Comparison of ENCODE assay signal across 13 cellular contexts in the genomic region with DNA sequence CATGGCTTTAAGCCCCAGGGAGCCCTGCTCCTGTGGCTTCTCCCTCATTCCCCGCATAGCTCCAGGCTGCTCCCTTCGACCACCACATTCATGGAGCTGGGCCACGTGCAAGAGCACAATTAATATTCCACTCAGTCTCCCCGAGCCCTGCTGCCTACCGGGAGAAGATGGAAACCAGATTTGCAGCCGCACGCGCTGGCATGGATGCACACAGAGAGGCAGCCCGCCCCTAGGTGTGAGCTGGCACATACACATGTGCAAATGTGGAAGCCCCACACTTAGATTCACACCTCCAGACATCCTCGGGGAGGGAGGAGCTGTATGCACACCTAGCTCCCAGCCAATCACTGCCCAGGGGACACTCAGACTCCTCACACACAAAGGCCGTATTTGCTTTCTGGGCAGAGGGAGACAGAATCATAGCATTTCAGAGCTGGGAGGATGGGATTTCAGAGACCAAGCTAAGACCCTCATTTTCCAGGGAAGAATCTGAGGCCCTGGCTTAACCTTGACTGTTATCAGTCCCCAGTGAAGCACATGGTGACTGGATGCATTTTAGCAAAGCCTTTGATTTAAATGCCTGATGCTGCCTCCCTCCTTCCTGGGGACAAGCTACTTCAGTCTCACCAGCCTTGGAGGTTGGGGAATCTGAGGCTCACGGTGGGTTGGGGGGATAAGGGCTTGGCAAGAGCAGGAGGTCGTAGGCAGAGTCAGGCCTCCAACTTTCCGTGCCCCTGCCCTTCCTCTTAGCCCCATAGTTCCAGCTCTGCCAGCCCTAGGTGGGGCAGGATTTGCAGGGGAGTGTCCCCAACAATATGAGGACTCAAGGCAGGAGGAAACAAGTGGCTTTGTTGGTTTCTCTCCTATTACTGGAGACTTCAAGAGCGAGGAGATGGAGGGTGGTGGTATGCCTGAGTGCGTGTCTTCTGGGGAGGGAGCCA. TPM values are rescaled to one million over a fixed set of nuclear protein-coding genes. Genes with fewer than 3 reads are reported as not detected.
DNase-seq lines count a peak whose midpoint lies in the region; ATAC-seq and TF ChIP-seq lines count a peak whose summit lies in the region.
"Had no signal": no experiment of that assay in that cellular context is flagged by ENCODE, and none has a peak within 500 bp of the region (broad histone marks: within the 10 kb centered on the region; RNA-seq: fewer than 3 reads in every experiment).

No MANE protein-coding gene starts in this region.

- no peaks in the 10 kb centered on the region for H3K9me3 ChIP-seq in Peyer's patch
- H3K9me3 ChIP-seq in fibroblast of lung (ENCODE audit: control insufficient read depth, insufficient read depth, low read depth, low read length): no peaks in the 10 kb centered on the region
- no peaks in the 10 kb centered on the region for H3K9me3 ChIP-seq in prostate gland
- H3K9me3 ChIP-seq: HAP-1 had no signal

- no peak overlapping the region for H3K9ac ChIP-seq in fibroblast of lung (ENCODE audit: insufficient read depth, low read length)

- no peaks in the 10 kb centered on the region for H3K36me3 Mint-ChIP-seq in activated naive CD4-positive, alpha-beta T cell treated with anti-CD3 and anti-CD28 coated beads, Interleukin-2, amount 10 ng/mL, durations not matched to agents 7 days and 5 days

- WGBS in prostate gland: 59% methylated on average over 16 of the region's 16 CpGs

- no peak overlapping the region for H3K27ac Mint-ChIP-seq in activated naive CD4-positive, alpha-beta T cell treated with anti-CD3 and anti-CD28 coated beads, Interleukin-2, amount 10 ng/mL, durations not matched to agents 7 days and 5 days
- H3K27ac Mint-ChIP-seq: T-helper 1 cell treated with Interleukin-12 subunit alpha and Interleukin-12 subunit beta and Interleukin-4 antibody, amounts not matched to agents 30 μg/mL and 1 μg/mL, for 36 hours had no signal

- H3K4me1 ChIP-seq in Peyer's patch: peaks cover 0 to 43% (median 5%) of the 10 kb centered on the region in 4 donors
- peaks cover 17% of the 10 kb centered on the region for H3K4me1 ChIP-seq in fibroblast of lung (ENCODE audit: control insufficient read depth, extremely low read depth, insufficient read depth, low read length)
- H3K4me1 ChIP-seq in prostate gland (replicated peaks): peaks cover 55% of the 10 kb centered on the region
- H3K4me1 ChIP-seq: HAP-1 had no signal

- TF ChIP-seq POLR2A in Peyer's patch (IDR thresholded peaks at IDR 0.05) (no peak), prostate gland (IDR thresholded peaks at IDR 0.05) (no peak)

- CTCF ChIA-PET in activated naive CD4-positive, alpha-beta T cell treated with anti-CD3 and anti-CD28 coated beads, Interleukin-2, amount 10 ng/mL, durations not matched to agents 7 days and 5 days (lab: Charles Lee): interaction anchor here (1.2 to 1.5 kb wide), 4 partner anchors 29 to 37 kb away, joined by 3 to 5 read pairs (median 4); no protein-coding TSS in a partner anchor

- no peaks in the 10 kb centered on the region for H3K79me2 ChIP-seq in fibroblast of lung (ENCODE audit: control insufficient read depth, insufficient read depth, low read length)

- no peaks in the 10 kb centered on the region for H3K9me3 Mint-ChIP-seq in activated naive CD4-positive, alpha-beta T cell treated with anti-CD3 and anti-CD28 coated beads, Interleukin-2, amount 10 ng/mL, durations not matched to agents 7 days and 5 days
- H3K9me3 Mint-ChIP-seq: T-helper 1 cell treated with Interleukin-12 subunit alpha and Interleukin-12 subunit beta and Interleukin-4 antibody, amounts not matched to agents 30 μg/mL and 1 μg/mL, for 36 hours had no signal

- DNase-seq in AG08395 (ENCODE audit: low spot score) (peak; percentile 55), Peyer's patch (peak in 1 of 3 donors; percentile 53), fibroblast of lung (ENCODE audit: low read depth in 2 of 2) (peak in 1 of 2 donors; percentile 72), prostate gland (ENCODE audit: low spot score) (no peak), iPS-NIHi7 (ENCODE audit: extremely low spot score) (no peak), glomerular visceral epithelial cell (ENCODE audit: extremely low spot score) (no peak)
- DNase-seq in activated naive CD4-positive, alpha-beta T cell treated with anti-CD3 and anti-CD28 coated beads, Interleukin-2, amount 10 ng/mL, durations not matched to agents 7 days and 5 days: no peak
- DNase-seq: COR-L47; effector memory CD4-positive, alpha-beta T cell had no signal

- H3K4me3 Mint-ChIP-seq in activated naive CD4-positive, alpha-beta T cell treated with anti-CD3 and anti-CD28 coated beads, Interleukin-2, amount 10 ng/mL, durations not matched to agents 7 days and 5 days: no peak overlapping the region
- H3K4me3 Mint-ChIP-seq: T-helper 1 cell treated with Interleukin-12 subunit alpha and Interleukin-12 subunit beta and Interleukin-4 antibody, amounts not matched to agents 30 μg/mL and 1 μg/mL, for 36 hours had no signal

- H3K27ac ChIP-seq in Peyer's patch (peak overlapping the region; percentile 17 to 84 (median 72)), fibroblast of lung (ENCODE audit: insufficient read depth, low read length) (peak overlapping the region; percentile 60), prostate gland (peak overlapping the region; percentile 79 to 80)
- H3K27ac ChIP-seq: HL-60 had no signal

- ATAC-seq in HG03039 (IDR thresholded peaks at IDR 0.05; ENCODE audit: unreplicated experiment): no peak

- H3K27me3 Mint-ChIP-seq in activated naive CD4-positive, alpha-beta T cell treated with anti-CD3 and anti-CD28 coated beads, Interleukin-2, amount 10 ng/mL, durations not matched to agents 7 days and 5 days: peaks cover 67% of the 10 kb centered on the region

- H2AFZ ChIP-seq in fibroblast of lung (ENCODE audit: low read length): peak overlapping the region; percentile 52

- H3K36me3 ChIP-seq in Peyer's patch (no peaks in the 10 kb centered on the region), fibroblast of lung (ENCODE audit: control insufficient read depth, insufficient read depth, low read length) (no peaks in the 10 kb centered on the region), prostate gland (no peaks in the 10 kb centered on the region)
- H3K36me3 ChIP-seq: HAP-1 had no signal

- H3K4me3 ChIP-seq in Peyer's patch: no peak overlapping the region
- no peak overlapping the region for H3K4me3 ChIP-seq in fibroblast of lung (replicated peaks in 1 of 4; ENCODE audit: control extremely low read depth in 1 of 4, insufficient read depth in 1 of 4, low read depth in 3 of 4, low read length in 4 of 4)
- no peak overlapping the region for H3K4me3 ChIP-seq in prostate gland
- H3K4me3 ChIP-seq: HAP-1 had no signal

- intact Hi-C loops in prostate gland (cut with DNase I): no loop called here

- H3K4me2 ChIP-seq in fibroblast of lung (ENCODE audit: extremely low read depth, insufficient read depth, low read length): peak overlapping the region; percentile 49

- no peaks in the 10 kb centered on the region for H4K20me1 ChIP-seq in fibroblast of lung (ENCODE audit: control insufficient read depth, extremely low read depth, insufficient read depth, low read length)

- H3K4me1 Mint-ChIP-seq in activated naive CD4-positive, alpha-beta T cell treated with anti-CD3 and anti-CD28 coated beads, Interleukin-2, amount 10 ng/mL, durations not matched to agents 7 days and 5 days: peaks cover 8% of the 10 kb centered on the region

- TF ChIP-seq CTCF in Peyer's patch (IDR thresholded peaks at IDR 0.05): no peak
- no peak for TF ChIP-seq CTCF in fibroblast of lung (conservative IDR thresholded peaks at IDR 0.05 in 1 of 2, IDR thresholded peaks at IDR 0.05 in 1 of 2; ENCODE audit: low read depth in 1 of 2, low read length in 2 of 2)
- no peak for TF ChIP-seq CTCF in prostate gland (IDR thresholded peaks at IDR 0.05)

- H3K27me3 ChIP-seq in Peyer's patch (no peaks in the 10 kb centered on the region), fibroblast of lung (ENCODE audit: control insufficient read depth, insufficient read depth, low read length) (no peaks in the 10 kb centered on the region), prostate gland (replicated peaks; ENCODE audit: insufficient read depth) (no peaks in the 10 kb centered on the region)

RNA-seq across cellular contexts. Expression of a gene that starts 5.3 kb away (rescaled TPM):
- total RNA-seq in Peyer's patch (10 to 100 TPM; 13.2 to 50.6 (median 30.3) TPM), fibroblast of lung (14.4 and 28.4 TPM in 2 replicates), prostate gland (10 to 100 TPM; 41.0 to 47.0 TPM)
- 18.8 and 31.2 TPM in 2 replicates for polyA plus RNA-seq in fibroblast of lung
- 112 and 132 TPM in 2 replicates for polyA plus RNA-seq in fibroblast of lung (2012)
- polyA minus RNA-seq in fibroblast of lung (ENCODE audit: low replicate concordance): 267 and 318 TPM in 2 replicates
